ENCODE assay signal across 34 cellular contexts in the genomic region with DNA sequence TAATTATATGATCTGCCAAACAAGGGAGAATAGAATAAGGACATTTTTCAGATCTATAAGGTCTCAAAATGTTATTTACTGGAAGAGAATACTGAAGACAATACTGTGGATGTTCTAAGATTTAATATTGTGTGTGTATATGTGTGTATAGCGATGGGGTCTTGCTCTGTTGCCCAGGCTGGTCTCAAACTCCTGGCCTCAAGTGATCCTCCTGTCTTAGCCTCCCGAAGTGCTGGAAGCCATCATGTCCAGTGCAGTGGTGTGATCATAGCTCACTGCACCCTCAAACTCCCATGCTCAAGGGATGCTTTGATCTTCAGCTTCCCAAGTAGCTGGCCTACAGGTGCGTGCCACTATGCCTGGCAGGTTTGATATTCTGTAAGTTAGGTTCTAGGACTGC.
"Had no signal": no experiment of that assay in that cellular context is flagged by ENCODE, and none has a peak within 500 bp of the region (broad histone marks: within the 10 kb centered on the region; RNA-seq: fewer than 3 reads in every experiment).

No MANE protein-coding gene starts in this region.

- DNase-seq: activated CD4-positive, alpha-beta memory T cell treated with anti-CD3 and anti-CD28 coated beads, Interleukin-2, amount 10 ng/mL, durations not matched to agents 7 days and 5 days; activated CD4-positive, alpha-beta T cell treated with anti-CD3 and anti-CD28 coated beads for 36 hours; activated CD4-positive, alpha-beta T cell treated with anti-CD3 and anti-CD28 coated beads, Interleukin-2, amount 10 ng/mL, durations not matched to agents 24 days and 14 days; activated CD4-positive, CD25-positive, alpha-beta regulatory T cell; activated CD4-positive, CD25-positive, alpha-beta regulatory T cell treated with anti-CD3 and anti-CD28 coated beads, Interleukin-2, amount 50 U/mL, for 72 hours; activated CD8-positive, alpha-beta memory T cell treated with anti-CD3 and anti-CD28 coated beads, Interleukin-2, amount 50 U/mL, for 48 hours; activated effector memory CD4-positive, alpha-beta T cell treated with Interleukin-2 at 50 U/mL for 16 hours; activated gamma-delta T cell treated with Interleukin-2 at 50 U/mL for 16 hours; activated naive CD4-positive, alpha-beta T cell treated with anti-CD3 and anti-CD28 coated beads for 36 hours; activated naive CD8-positive, alpha-beta T cell treated with anti-CD3 and anti-CD28 coated beads, Interleukin-2, amount 10 ng/mL, durations not matched to agents 7 days and 5 days; activated T-cell treated with anti-CD3 and anti-CD28 coated beads for 4 hours; activated T-cell treated with anti-CD3 and anti-CD28 coated beads, Interleukin-2, amount 50 U/mL, for 24 hours; activated T-cell treated with anti-CD3 and anti-CD28 coated beads, Interleukin-2, amount 50 U/mL, for 72 hours; central memory CD4-positive, alpha-beta T cell; cerebellar nuclear complex; colonic mucosa; effector CD8-positive, alpha-beta T cell; esophagus squamous epithelium; foreskin melanocyte; head of caudate nucleus; hippocampal formation; T1000; WERI-Rb-1 had no signal

- H3K27me3 ChIP-seq: ascending aorta, breast epithelium, cardiac muscle cell, colonic mucosa, esophagus squamous epithelium, gastroesophageal sphincter had no signal

- H3K27ac ChIP-seq: ascending aorta, breast epithelium, cardiac muscle cell, colonic mucosa, epithelial cell of prostate, esophagus squamous epithelium, gastroesophageal sphincter, WERI-Rb-1 had no signal

- H3K27me3 Mint-ChIP-seq: activated CD4-positive, alpha-beta memory T cell treated with anti-CD3 and anti-CD28 coated beads, Interleukin-2, amount 10 ng/mL, durations not matched to agents 7 days and 5 days; activated CD4-positive, alpha-beta T cell treated with anti-CD3 and anti-CD28 coated beads for 36 hours; activated CD4-positive, alpha-beta T cell treated with anti-CD3 and anti-CD28 coated beads, Interleukin-2, amount 10 ng/mL, durations not matched to agents 24 days and 14 days; activated naive CD8-positive, alpha-beta T cell treated with anti-CD3 and anti-CD28 coated beads, Interleukin-2, amount 10 ng/mL, durations not matched to agents 7 days and 5 days; activated T-cell treated with anti-CD3 and anti-CD28 coated beads, Interleukin-2, amount 50 U/mL, for 24 hours; brain had no signal

- H3K4me3 ChIP-seq: ascending aorta, breast epithelium, cardiac muscle cell, colonic mucosa, esophagus squamous epithelium, gastroesophageal sphincter had no signal

- ATAC-seq: activated CD4-positive, alpha-beta T cell treated with anti-CD3 and anti-CD28 coated beads for 36 hours; activated naive CD4-positive, alpha-beta T cell treated with anti-CD3 and anti-CD28 coated beads, Interleukin-2, amount 50 U/mL, for 72 hours; activated T-cell treated with anti-CD3 and anti-CD28 coated beads, Interleukin-2, amount 50 U/mL, for 72 hours; gastroesophageal sphincter had no signal

- FAIRE-seq: endometrium, endothelial cell of umbilical vein had no signal

- H3K27ac Mint-ChIP-seq: activated CD4-positive, alpha-beta memory T cell treated with anti-CD3 and anti-CD28 coated beads, Interleukin-2, amount 10 ng/mL, durations not matched to agents 7 days and 5 days; activated CD4-positive, alpha-beta T cell treated with anti-CD3 and anti-CD28 coated beads for 36 hours; activated CD4-positive, alpha-beta T cell treated with anti-CD3 and anti-CD28 coated beads, Interleukin-2, amount 10 ng/mL, durations not matched to agents 24 days and 14 days; activated naive CD4-positive, alpha-beta T cell treated with anti-CD3 and anti-CD28 coated beads for 36 hours; activated naive CD4-positive, alpha-beta T cell treated with anti-CD3 and anti-CD28 coated beads, Interleukin-2, amount 50 U/mL, for 72 hours; activated naive CD8-positive, alpha-beta T cell treated with anti-CD3 and anti-CD28 coated beads, Interleukin-2, amount 10 ng/mL, durations not matched to agents 7 days and 5 days; activated T-cell treated with anti-CD3 and anti-CD28 coated beads, Interleukin-2, amount 50 U/mL, for 24 hours; activated T-cell treated with anti-CD3 and anti-CD28 coated beads, Interleukin-2, amount 50 U/mL, for 72 hours; brain; T-helper 1 cell treated with Interleukin-12 subunit alpha and Interleukin-12 subunit beta and Interleukin-4 antibody, amounts not matched to agents 30 μg/mL and 1 μg/mL, for 36 hours; T-helper 2 cell treated with Interferon-gamma antibody and Interleukin-4, amounts not matched to agents 5 μg/mL and 100 μg/mL, for 36 hours had no signal

- H3K9me3 ChIP-seq: ascending aorta, breast epithelium, colonic mucosa, esophagus squamous epithelium, gastroesophageal sphincter had no signal

- H3K4me1 Mint-ChIP-seq: activated CD4-positive, alpha-beta memory T cell treated with anti-CD3 and anti-CD28 coated beads, Interleukin-2, amount 10 ng/mL, durations not matched to agents 7 days and 5 days; activated CD4-positive, alpha-beta T cell treated with anti-CD3 and anti-CD28 coated beads, Interleukin-2, amount 10 ng/mL, durations not matched to agents 24 days and 14 days; brain had no signal

- H3K4me1 ChIP-seq: ascending aorta, breast epithelium, colonic mucosa, esophagus squamous epithelium, gastroesophageal sphincter had no signal

- H3K4me3 Mint-ChIP-seq: activated CD4-positive, alpha-beta memory T cell treated with anti-CD3 and anti-CD28 coated beads, Interleukin-2, amount 10 ng/mL, durations not matched to agents 7 days and 5 days; activated CD4-positive, alpha-beta T cell treated with anti-CD3 and anti-CD28 coated beads for 36 hours; activated CD4-positive, alpha-beta T cell treated with anti-CD3 and anti-CD28 coated beads, Interleukin-2, amount 10 ng/mL, durations not matched to agents 24 days and 14 days; activated naive CD4-positive, alpha-beta T cell treated with anti-CD3 and anti-CD28 coated beads for 36 hours; activated naive CD8-positive, alpha-beta T cell treated with anti-CD3 and anti-CD28 coated beads, Interleukin-2, amount 10 ng/mL, durations not matched to agents 7 days and 5 days; activated T-cell treated with anti-CD3 and anti-CD28 coated beads, Interleukin-2, amount 50 U/mL, for 24 hours; activated T-cell treated with anti-CD3 and anti-CD28 coated beads, Interleukin-2, amount 50 U/mL, for 72 hours; brain; T-helper 1 cell treated with Interleukin-12 subunit alpha and Interleukin-12 subunit beta and Interleukin-4 antibody, amounts not matched to agents 30 μg/mL and 1 μg/mL, for 36 hours; T-helper 2 cell treated with Interferon-gamma antibody and Interleukin-4, amounts not matched to agents 5 μg/mL and 100 μg/mL, for 36 hours had no signal

- H3K9me3 Mint-ChIP-seq: activated CD4-positive, alpha-beta memory T cell treated with anti-CD3 and anti-CD28 coated beads, Interleukin-2, amount 10 ng/mL, durations not matched to agents 7 days and 5 days; activated CD4-positive, alpha-beta T cell treated with anti-CD3 and anti-CD28 coated beads, Interleukin-2, amount 10 ng/mL, durations not matched to agents 24 days and 14 days; activated naive CD4-positive, alpha-beta T cell treated with anti-CD3 and anti-CD28 coated beads for 36 hours; activated naive CD4-positive, alpha-beta T cell treated with anti-CD3 and anti-CD28 coated beads, Interleukin-2, amount 50 U/mL, for 72 hours; activated naive CD8-positive, alpha-beta T cell treated with anti-CD3 and anti-CD28 coated beads, Interleukin-2, amount 10 ng/mL, durations not matched to agents 7 days and 5 days; activated T-cell treated with anti-CD3 and anti-CD28 coated beads, Interleukin-2, amount 50 U/mL, for 24 hours; activated T-cell treated with anti-CD3 and anti-CD28 coated beads, Interleukin-2, amount 50 U/mL, for 72 hours; brain; T-helper 1 cell treated with Interleukin-12 subunit alpha and Interleukin-12 subunit beta and Interleukin-4 antibody, amounts not matched to agents 30 μg/mL and 1 μg/mL, for 36 hours; T-helper 2 cell treated with Interferon-gamma antibody and Interleukin-4, amounts not matched to agents 5 μg/mL and 100 μg/mL, for 36 hours had no signal

- H3K36me3 ChIP-seq: breast epithelium, colonic mucosa had no signal
